30 cellular contexts compared by ENCODE assay signal in genomic region chr12:113016796-113017195, GRCh38. TPM values are rescaled to one million over a fixed set of nuclear protein-coding genes. Genes with fewer than 3 reads are reported as not detected.
"Had no signal": no experiment of that assay in that cellular context is flagged by ENCODE, and none has a peak within 500 bp of the region (broad histone marks: within the 10 kb centered on the region; RNA-seq: fewer than 3 reads in every experiment).

No MANE protein-coding gene starts in this region.

- H3K4me3 ChIP-seq: adrenal gland, MG63, SJCRH30 had no signal

- DNase-seq: activated CD4-positive, alpha-beta memory T cell treated with anti-CD3 and anti-CD28 coated beads for 36 hours; activated CD4-positive, alpha-beta T cell treated with anti-CD3 and anti-CD28 coated beads, Interleukin-2, amount 10 ng/mL, durations not matched to agents 7 days and 5 days; activated CD4-positive, CD25-positive, alpha-beta regulatory T cell; activated CD8-positive, alpha-beta memory T cell treated with anti-CD3 and anti-CD28 coated beads for 24 hours; activated gamma-delta T cell treated with Interleukin-2 at 50 U/mL for 16 hours; activated naive CD4-positive, alpha-beta T cell treated with anti-CD3 and anti-CD28 coated beads, Interleukin-2, amount 50 U/mL, for 16 hours; activated naive CD8-positive, alpha-beta T cell treated with anti-CD3 and anti-CD28 coated beads, Interleukin-2, amount 10 ng/mL, durations not matched to agents 7 days and 5 days; activated T-cell treated with anti-CD3 and anti-CD28 coated beads, Interleukin-2, amount 50 U/mL, for 48 hours; adrenal gland; anterior cingulate cortex; cerebellar nuclear complex; MG63; MV-4-11; NCI-H1092 treated with DMSO at 0.1 percent for 48 hours; NCI-H1417 treated with DMSO at 0.1 percent for 48 hours; NCI-H1694; NCI-H2029; NCI-H2107; NCI-H510A treated with DMSO at 0.1 percent for 48 hours; NCI-H774; NK-92 treated with Interleukin-12 subunit alpha and Interleukin-12 subunit beta, amount 100 ng/mL, for 24 hours; OCI-M1; Right ventricle myocardium superior; SJCRH30; SK-N-SH; T-helper 1 cell had no signal

- ATAC-seq: Panc1 had no signal

- H3K4me2 ChIP-seq: SK-N-SH had no signal

- H3K27ac ChIP-seq: adrenal gland, RWPE1, SJCRH30, VCaP had no signal

- H3K9ac ChIP-seq: SK-N-SH had no signal

- H3K36me3 ChIP-seq: adrenal gland, MG63, SJCRH30 had no signal

- H3K9me3 ChIP-seq: adrenal gland, MG63, SJCRH30, SK-N-SH had no signal

- H3K4me1 ChIP-seq: adrenal gland, SJCRH30 had no signal

- H3K9me2 ChIP-seq: SK-N-SH had no signal

- H3K27me3 ChIP-seq: adrenal gland, MG63 had no signal

RNA-seq across cellular contexts. Expression of gene OAS2, which starts 38.5 kb away (rescaled TPM):
- total RNA-seq: SJCRH30 had no signal
- polyA plus RNA-seq: SK-N-SH had no signal

RNA-seq across cellular contexts. Expression of gene DTX1, which starts 39.7 kb away (rescaled TPM):
- total RNA-seq: SJCRH30; T-helper 2 cell treated with Interferon-gamma antibody and Interleukin-4, amounts not matched to agents 100 ng/mL and 5 ng/mL, for 36 hours had no signal
